In genomic region chr12:124909831-124910560, GRCh38 we compare ENCODE assay signal across 9 cellular contexts. TPM values are rescaled to one million over a fixed set of nuclear protein-coding genes. Genes with fewer than 3 reads are reported as not detected.
DNase-seq lines count a peak whose midpoint lies in the region; ATAC-seq and TF ChIP-seq lines count a peak whose summit lies in the region.
"Had no signal": no experiment of that assay in that cellular context is flagged by ENCODE, and none has a peak within 500 bp of the region (broad histone marks: within the 10 kb centered on the region; RNA-seq: fewer than 3 reads in every experiment).

No MANE protein-coding gene starts in this region.

- intact Hi-C loops in prostate gland (cut with DNase I), result loop anchor here (10.0 kb wide), 1 partner anchor 135 kb away; no protein-coding TSS in a partner anchor

- H3K4me3 ChIP-seq in prostate gland, result no peak overlapping the region

- peak overlapping the region; percentile 43 to 47 for H3K27ac ChIP-seq in prostate gland

- no peak for TF ChIP-seq CTCF in prostate gland (IDR thresholded peaks at IDR 0.05)

- ATAC-seq in esophagus mucosa (peak; percentile 9), HG02981 (IDR thresholded peaks at IDR 0.05; ENCODE audit: unreplicated experiment) (no peak), GM21576 (IDR thresholded peaks at IDR 0.05; ENCODE audit: unreplicated experiment) (no peak)

- peaks cover 9% of the 10 kb centered on the region for H3K4me1 ChIP-seq in prostate gland (replicated peaks)

- no peaks in the 10 kb centered on the region for H3K9me3 ChIP-seq in prostate gland

- TF ChIP-seq POLR2A in prostate gland (IDR thresholded peaks at IDR 0.05), result no peak

- no peaks in the 10 kb centered on the region for H3K36me3 ChIP-seq in prostate gland

- DNase-seq in ELF-1 (ENCODE audit: low read depth, low spot score) (peak; percentile 37), RKO (ENCODE audit: low spot score) (peak; percentile 57), prostate gland (ENCODE audit: low spot score) (no peak), NOMO-1 treated with DMSO at 0.1 percent for 48 hours (lab: John Stamatoyannopoulos, UW; ENCODE audit: unreplicated experiment) (no peak), nucleus accumbens (lab: John Stamatoyannopoulos, UW) (no peak)
- DNase-seq: NCI-H1930 had no signal

- WGBS in prostate gland, result 72% methylated on average over 8 of the region's 8 CpGs

- no peaks in the 10 kb centered on the region for H3K27me3 ChIP-seq in prostate gland (replicated peaks; ENCODE audit: insufficient read depth)

RNA-seq across cellular contexts. Expression of gene UBC, which starts 4.5 kb away (rescaled TPM):
- total RNA-seq in esophagus mucosa, result 1,223 TPM
- 1,000 to 10,000 TPM in 1 of 2 donors, 100 to 1,000 TPM in 1; 854 to 1,154 TPM for total RNA-seq in prostate gland

RNA-seq across cellular contexts. Expression of gene SCARB1, which starts 46.3 kb away (rescaled TPM):
- 10.2 TPM for total RNA-seq in esophagus mucosa
- 10 to 100 TPM; 28.0 to 44.4 TPM for total RNA-seq in prostate gland

Comparison
In these comparisons a context has a peak if more than half of its experiments do, and no peak if none do; other contexts are left out.
1. DNase-seq: peak in ELF-1 (single experiment) and RKO (single experiment); none in prostate gland (single experiment), NOMO-1 treated with DMSO at 0.1 percent for 48 hours (single experiment) and nucleus accumbens (0 of 56).